Comparison of ENCODE assay signal across 8 cellular contexts in genomic region chr17:51371732-51372151, GRCh38.
A peak's percentile ranks its signal among the peaks of the same experiment; 100 is the strongest.
DNase-seq lines count a peak whose midpoint lies in the region; ATAC-seq lines count a peak whose summit lies in the region.

No MANE protein-coding gene starts in this region.

- H3K4me1 ChIP-seq in ES-I3 (ENCODE audit: insufficient read depth, low read length), result peaks cover 27% of the 10 kb centered on the region

- DNase-seq in HuH-7 (ENCODE audit: low spot score) (peak; percentile 24), RKO (ENCODE audit: low spot score) (peak; percentile 92), amygdala (lab: John Stamatoyannopoulos, UW) (peak in 52 of 56 donors; percentile 32 to 98 (median 72)), hepatic stellate cell (ENCODE audit: low spot score) (peak; percentile 47), smooth muscle cell of the brain vasculature (ENCODE audit: low read depth, low spot score) (peak; percentile 17), T1000 (lab: John Stamatoyannopoulos, UW) (no peak)

- no peaks in the 10 kb centered on the region for H3K36me3 ChIP-seq in ES-I3 (ENCODE audit: insufficient read depth, low read length)

- no peaks in the 10 kb centered on the region for H3K9me3 ChIP-seq in ES-I3 (ENCODE audit: control insufficient read depth, insufficient read depth, low read length)

- H3K9ac ChIP-seq in ES-I3 (ENCODE audit: low read depth, low read length), result peak overlapping the region; percentile 25; the same call in 1 of the 2 replicates

- ATAC-seq in HG02763 (IDR thresholded peaks at IDR 0.05; ENCODE audit: unreplicated experiment), result no peak
